In genomic region chr1:37434292-37434907, GRCh38 we compare ENCODE assay signal across 8 cellular contexts. TPM values are rescaled to one million over a fixed set of nuclear protein-coding genes. Genes with fewer than 3 reads are reported as not detected.
DNase-seq lines count a peak whose midpoint lies in the region; ATAC-seq and TF ChIP-seq lines count a peak whose summit lies in the region.

No MANE protein-coding gene starts in this region.

- H3K36me3 ChIP-seq in sigmoid colon: no peaks in the 10 kb centered on the region

- no peak overlapping the region for H3K27ac Mint-ChIP-seq in activated naive CD8-positive, alpha-beta T cell treated with anti-CD3 and anti-CD28 coated beads, Interleukin-2, amount 10 ng/mL, durations not matched to agents 7 days and 5 days

- TF ChIP-seq POLR2A in sigmoid colon (IDR thresholded peaks at IDR 0.05): no peak

- 1 to 2% methylated on average over 9 of the region's 9 CpGs for WGBS in sigmoid colon, 2 donors

- H3K9me3 ChIP-seq in sigmoid colon: no peaks in the 10 kb centered on the region

- H3K36me3 Mint-ChIP-seq in activated naive CD8-positive, alpha-beta T cell treated with anti-CD3 and anti-CD28 coated beads, Interleukin-2, amount 10 ng/mL, durations not matched to agents 7 days and 5 days: no peaks in the 10 kb centered on the region

- peak; percentile 11 for DNase-seq in GM04504 (ENCODE audit: low read depth)
- DNase-seq in LNCaP clone FGC (ENCODE audit: low read depth): no peak
- DNase-seq in SW480 (ENCODE audit: low spot score): peak; percentile 33
- peak; percentile 82 for DNase-seq in activated naive CD8-positive, alpha-beta T cell treated with anti-CD3 and anti-CD28 coated beads, Interleukin-2, amount 10 ng/mL, durations not matched to agents 7 days and 5 days
- peak; percentile 72 for DNase-seq in left cardiac atrium
- peak; percentile 71 for DNase-seq in sigmoid colon

- H3K27ac ChIP-seq in sigmoid colon: no peak overlapping the region

- no peaks in the 10 kb centered on the region for H3K4me1 Mint-ChIP-seq in activated naive CD8-positive, alpha-beta T cell treated with anti-CD3 and anti-CD28 coated beads, Interleukin-2, amount 10 ng/mL, durations not matched to agents 7 days and 5 days

- ATAC-seq in activated naive CD8-positive, alpha-beta T cell treated with anti-CD3 and anti-CD28 coated beads, Interleukin-2, amount 10 ng/mL, durations not matched to agents 7 days and 5 days (ENCODE audit: low read depth): peak; percentile 83
- ATAC-seq in left cardiac atrium (peak; percentile 68 to 82), GM21367 (IDR thresholded peaks at IDR 0.05; ENCODE audit: unreplicated experiment) (no peak), HG03135 (IDR thresholded peaks at IDR 0.05; ENCODE audit: unreplicated experiment) (no peak)

- no peak overlapping the region for H3K4me3 Mint-ChIP-seq in activated naive CD8-positive, alpha-beta T cell treated with anti-CD3 and anti-CD28 coated beads, Interleukin-2, amount 10 ng/mL, durations not matched to agents 7 days and 5 days

- POLR2A ChIA-PET in activated naive CD8-positive, alpha-beta T cell treated with anti-CD3 and anti-CD28 coated beads, Interleukin-2, amount 10 ng/mL, durations not matched to agents 7 days and 5 days (lab: Charles Lee): no interaction called here

- H3K9me3 Mint-ChIP-seq in activated naive CD8-positive, alpha-beta T cell treated with anti-CD3 and anti-CD28 coated beads, Interleukin-2, amount 10 ng/mL, durations not matched to agents 7 days and 5 days: no peaks in the 10 kb centered on the region

- intact Hi-C loops in left cardiac atrium (cut with DNase I): loop anchor here (2.0 to 10.0 kb wide), 4 partner anchors 730 to 880 kb away; no protein-coding TSS in a partner anchor
- intact Hi-C loops in sigmoid colon (cut with DNase I): loop anchor here (1.0 to 10.0 kb wide), 2 partner anchors 858 to 920 kb away; no protein-coding TSS in a partner anchor

- no peak for TF ChIP-seq EP300 in sigmoid colon (IDR thresholded peaks at IDR 0.05)

- H3K27me3 ChIP-seq in sigmoid colon: peaks cover 0 to 52% (median 19%) of the 10 kb centered on the region in 3 donors

- TF ChIP-seq CTCF in LNCaP clone FGC (IDR thresholded peaks at IDR 0.05; ENCODE audit: control insufficient read depth, extremely low read depth, insufficient read depth) (peak; percentile 98), sigmoid colon (IDR thresholded peaks at IDR 0.05) (peak; percentile 58 to 90 (median 82))

- no peaks in the 10 kb centered on the region for H3K4me1 ChIP-seq in sigmoid colon

- no peak overlapping the region for H3K4me3 ChIP-seq in LNCaP clone FGC (ENCODE audit: low read depth, low read length)
- no peak overlapping the region for H3K4me3 ChIP-seq in sigmoid colon

- H3K27me3 Mint-ChIP-seq in activated naive CD8-positive, alpha-beta T cell treated with anti-CD3 and anti-CD28 coated beads, Interleukin-2, amount 10 ng/mL, durations not matched to agents 7 days and 5 days: peaks cover 9% of the 10 kb centered on the region

RNA-seq across cellular contexts. Expression of gene ZC3H12A, which starts 40.0 kb away (rescaled TPM):
- total RNA-seq in activated naive CD8-positive, alpha-beta T cell treated with anti-CD3 and anti-CD28 coated beads, Interleukin-2, amount 10 ng/mL, durations not matched to agents 7 days and 5 days: 10 to 100 TPM; 31.0 to 34.6 TPM
- total RNA-seq in left cardiac atrium (10 to 100 TPM in 1 of 2 donors, 1 to 10 TPM in 1; 6.4 to 13.7 TPM), sigmoid colon (10 to 100 TPM in 1 of 4 donors, 1 to 10 TPM in 3; 7.4 to 25.8 (median 8.5) TPM)
- polyA plus RNA-seq in sigmoid colon: 10 to 100 TPM; 14.4 to 72.4 (median 15.3) TPM

Comparison
In these comparisons a context has a peak if more than half of its experiments do, and no peak if none do; other contexts are left out.
1. ATAC-seq: peak in activated naive CD8-positive, alpha-beta T cell treated with anti-CD3 and anti-CD28 coated beads, Interleukin-2, amount 10 ng/mL, durations not matched to agents 7 days and 5 days (single experiment) and left cardiac atrium (2 of 2); none in GM21367 (single experiment) and HG03135 (single experiment).